34 cellular contexts compared by ENCODE assay signal in the genomic region with DNA sequence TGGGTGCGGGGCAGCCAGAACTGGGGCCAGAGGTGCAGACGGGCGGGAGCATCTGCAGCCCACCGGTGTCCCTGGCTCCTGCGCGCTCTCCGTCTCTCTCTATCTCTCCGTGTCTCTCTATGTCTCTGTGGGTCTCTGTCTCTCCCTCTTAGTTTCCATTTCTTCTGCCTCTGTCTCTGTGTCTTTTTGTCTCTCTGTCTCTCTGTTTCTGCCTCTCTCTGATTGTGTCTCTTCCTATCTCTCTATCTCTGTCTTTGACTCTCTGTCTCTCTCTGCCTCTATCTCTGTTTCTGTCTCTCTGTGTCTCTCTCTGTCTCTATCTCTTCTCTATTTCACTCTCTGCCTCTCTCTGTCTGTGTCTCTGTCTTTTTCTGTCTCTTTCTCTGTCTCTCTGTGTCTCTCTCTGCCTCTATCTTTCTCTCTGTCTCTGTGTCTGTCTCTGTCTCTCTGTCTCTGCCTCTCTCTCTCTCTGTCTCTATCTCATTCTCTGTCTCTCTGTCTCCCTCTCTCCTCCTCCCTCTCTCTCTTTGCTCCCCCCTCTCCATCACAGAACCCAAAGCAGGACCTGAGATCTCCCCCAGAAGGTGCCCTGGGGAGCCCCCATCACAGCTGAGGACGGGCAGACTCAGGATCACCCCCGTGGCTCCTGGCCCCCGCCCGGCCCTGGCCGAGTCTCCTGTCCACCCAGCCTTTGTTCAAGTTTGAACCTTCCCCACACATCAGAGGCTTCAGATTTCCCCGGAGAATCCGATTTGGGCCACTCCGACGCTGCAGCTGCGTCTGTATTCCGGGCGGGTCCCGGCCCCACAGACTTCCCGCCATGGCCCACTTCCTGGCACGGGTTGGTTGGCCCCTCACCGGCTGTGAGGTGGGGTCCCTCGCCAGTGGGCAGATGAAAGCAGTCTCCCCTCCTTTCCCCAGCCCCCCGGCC. TPM values are rescaled to one million over a fixed set of nuclear protein-coding genes. Genes with fewer than 3 reads are reported as not detected.
DNase-seq lines count a peak whose midpoint lies in the region; ATAC-seq and TF ChIP-seq lines count a peak whose summit lies in the region.
"Had no signal": no experiment of that assay in that cellular context is flagged by ENCODE, and none has a peak within 500 bp of the region (broad histone marks: within the 10 kb centered on the region; RNA-seq: fewer than 3 reads in every experiment).

No MANE protein-coding gene starts in this region.

- no peak for TF ChIP-seq RAD21 in SK-N-SH (IDR thresholded peaks at IDR 0.05; ENCODE audit: low read length)

- H3K27ac ChIP-seq in SK-N-SH (ENCODE audit: low read depth in 2 of 2, low read length in 1 of 2) (no peak overlapping the region), uterus (no peak overlapping the region), thyroid gland (no peak overlapping the region)
- no peak overlapping the region for H3K27ac ChIP-seq in effector memory CD4-positive, alpha-beta T cell (ENCODE audit: insufficient read depth, low read length, poor library complexity, severe bottlenecking)
- H3K27ac ChIP-seq: ascending aorta, colonic mucosa, parathyroid adenoma, SJSA1, upper lobe of left lung had no signal

- peaks cover 36% of the 10 kb centered on the region for H3K27me3 Mint-ChIP-seq in activated T-cell treated with anti-CD3 and anti-CD28 coated beads, Interleukin-2, amount 50 U/mL, for 72 hours (ENCODE audit: low read depth)
- H3K27me3 Mint-ChIP-seq in naive B cell = peaks cover 15 to 58% (median 42%) of the 10 kb centered on the region in 3 donors

- no peaks in the 10 kb centered on the region for H3K79me2 ChIP-seq in SK-N-SH (ENCODE audit: insufficient read depth)
- H3K79me2 ChIP-seq: parathyroid adenoma had no signal

- H3K36me3 ChIP-seq in SK-N-SH (replicated peaks in 1 of 2; ENCODE audit: control insufficient read depth in 1 of 2, insufficient read depth in 2 of 2, low read length in 1 of 2) (no peaks in the 10 kb centered on the region), uterus (no peaks in the 10 kb centered on the region), thyroid gland (no peaks in the 10 kb centered on the region)
- no peaks in the 10 kb centered on the region for H3K36me3 ChIP-seq in effector memory CD4-positive, alpha-beta T cell (ENCODE audit: control insufficient read depth, insufficient read depth, low read length)
- H3K36me3 ChIP-seq: ascending aorta, colonic mucosa, SJSA1, upper lobe of left lung had no signal

- peaks cover 10% of the 10 kb centered on the region in 2 donors for H3K9me3 Mint-ChIP-seq in activated T-cell treated with anti-CD3 and anti-CD28 coated beads, Interleukin-2, amount 50 U/mL, for 72 hours
- peaks cover 5 to 15% (median 8%) of the 10 kb centered on the region in 7 donors for H3K9me3 Mint-ChIP-seq in naive B cell

- H3K27me3 ChIP-seq in SK-N-SH (ENCODE audit: insufficient read depth) = peaks cover 48% of the 10 kb centered on the region
- H3K27me3 ChIP-seq in uterus = peaks cover 0 to 11% of the 10 kb centered on the region in 2 donors
- H3K27me3 ChIP-seq in effector memory CD4-positive, alpha-beta T cell (replicated peaks; ENCODE audit: control insufficient read depth, insufficient read depth, low read length, poor library complexity, severe bottlenecking) = peaks cover 25% of the 10 kb centered on the region
- H3K27me3 ChIP-seq in thyroid gland = no peaks in the 10 kb centered on the region

- POLR2A ChIA-PET in SK-N-SH (lab: Yijun Ruan, JAX) = no interaction called here

- TF ChIP-seq POLR2A in uterus (IDR thresholded peaks at IDR 0.05) (no peak), thyroid gland (IDR thresholded peaks at IDR 0.05) (no peak)

- H3K4me3 Mint-ChIP-seq in activated T-cell treated with anti-CD3 and anti-CD28 coated beads, Interleukin-2, amount 50 U/mL, for 72 hours = no peak overlapping the region
- peak overlapping the region in 5 of 8 donors; percentile 0 to 78 (median 60) for H3K4me3 Mint-ChIP-seq in naive B cell
- H3K4me3 Mint-ChIP-seq: activated naive CD8-positive, alpha-beta T cell treated with anti-CD3 and anti-CD28 coated beads for 36 hours; effector memory CD8-positive, alpha-beta T cell; stimulated activated naive B cell treated with anti-CD40 and anti-IgM and Interleukin-4, amounts not matched to agents 10 μg/mL and 1 μg/mL and 100 μg/mL, for 72 hours had no signal

- no peak for DNase-seq in activated T-cell treated with anti-CD3 and anti-CD28 coated beads, Interleukin-2, amount 50 U/mL, for 72 hours
- no peak for DNase-seq in activated T-cell treated with anti-CD3 and anti-CD28 coated beads, Interleukin-2, amount 50 U/mL, for 48 hours
- DNase-seq in D341Med (ENCODE audit: low spot score) (peak; percentile 47), SK-N-SH (peak; percentile 32), naive B cell (no peak), uterus (no peak), thyroid gland (no peak)
- no peak for DNase-seq in effector memory CD4-positive, alpha-beta T cell
- DNase-seq: activated CD4-positive, alpha-beta T cell treated with anti-CD3 and anti-CD28 coated beads, Interleukin-2, amount 50 U/mL, for 1 hour; activated CD4-positive, CD25-positive, alpha-beta regulatory T cell; activated naive CD8-positive, alpha-beta T cell treated with anti-CD3 and anti-CD28 coated beads for 36 hours; CD4-positive, alpha-beta memory T cell; colonic mucosa; DMS 273 treated with DMSO at 0.1 percent for 48 hours; effector memory CD8-positive, alpha-beta T cell; EL; erythroblast; immature natural killer cell; NCI-H1105; NCI-H187; NCI-H446 treated with DMSO at 0.1 percent for 48 hours; RPMI8226; small intestine; stimulated activated naive B cell treated with anti-CD40 and anti-IgM and Interleukin-4, amounts not matched to agents 10 μg/mL and 1 μg/mL and 100 μg/mL, for 72 hours; substantia nigra had no signal

- H3F3A ChIP-seq in SK-N-SH (replicated peaks; ENCODE audit: insufficient read depth) = no peaks in the 10 kb centered on the region

- H3K9me3 ChIP-seq in SK-N-SH (no peaks in the 10 kb centered on the region), uterus (no peaks in the 10 kb centered on the region), thyroid gland (no peaks in the 10 kb centered on the region)
- H3K9me3 ChIP-seq in effector memory CD4-positive, alpha-beta T cell (ENCODE audit: control insufficient read depth, low read length) = no peaks in the 10 kb centered on the region
- H3K9me3 ChIP-seq: ascending aorta, colonic mucosa, SJSA1 had no signal

- H4K20me1 ChIP-seq in SK-N-SH (ENCODE audit: insufficient read depth) = no peaks in the 10 kb centered on the region

- TF ChIP-seq CTCF in SK-N-SH (IDR thresholded peaks at IDR 0.05) (no peak), uterus (IDR thresholded peaks at IDR 0.05) (no peak), thyroid gland (IDR thresholded peaks at IDR 0.05) (no peak)

- H3K4me1 ChIP-seq in SK-N-SH (ENCODE audit: control insufficient read depth in 1 of 2, insufficient read depth in 2 of 2, low read depth in 1 of 2, low read length in 1 of 2) (no peaks in the 10 kb centered on the region), uterus (no peaks in the 10 kb centered on the region), thyroid gland (no peaks in the 10 kb centered on the region)
- peaks cover 5% of the 10 kb centered on the region for H3K4me1 ChIP-seq in effector memory CD4-positive, alpha-beta T cell (ENCODE audit: control insufficient read depth, insufficient read depth, low read length, poor library complexity, severe bottlenecking)
- H3K4me1 ChIP-seq: ascending aorta, colonic mucosa, parathyroid adenoma, SJSA1, upper lobe of left lung had no signal

- peak overlapping the region; percentile 1 for H3K27ac Mint-ChIP-seq in activated T-cell treated with anti-CD3 and anti-CD28 coated beads, Interleukin-2, amount 50 U/mL, for 72 hours
- peak overlapping the region in 2 of 6 donors; percentile 33 to 75 for H3K27ac Mint-ChIP-seq in naive B cell
- H3K27ac Mint-ChIP-seq: activated naive CD8-positive, alpha-beta T cell treated with anti-CD3 and anti-CD28 coated beads for 36 hours; activated T-helper 2 cell treated with anti-CD3 and anti-CD28 coated beads, Interferon-gamma antibody, Interleukin-2, Interleukin-4, amounts not matched to agents 10 μg/mL and 5 μg/mL and 100 μg/mL, durations not matched to agents 14 hours and 24 hours and 36 hours; effector memory CD8-positive, alpha-beta T cell; immature natural killer cell; stimulated activated naive B cell treated with anti-CD40 and anti-IgM and Interleukin-4, amounts not matched to agents 10 μg/mL and 1 μg/mL and 100 μg/mL, for 72 hours had no signal

- H3K4me1 Mint-ChIP-seq in activated T-cell treated with anti-CD3 and anti-CD28 coated beads, Interleukin-2, amount 50 U/mL, for 72 hours (ENCODE audit: low read depth) = peaks cover 10% of the 10 kb centered on the region
- peaks cover 6 to 12% (median 10%) of the 10 kb centered on the region in 3 donors for H3K4me1 Mint-ChIP-seq in naive B cell

- no peak overlapping the region for H3K4me3 ChIP-seq in SK-N-SH (ENCODE audit: low read depth in 2 of 2, low read length in 1 of 2)
- H3K4me3 ChIP-seq in uterus = no peak overlapping the region
- no peak overlapping the region for H3K4me3 ChIP-seq in effector memory CD4-positive, alpha-beta T cell (ENCODE audit: insufficient read depth, low read depth, low read length, poor library complexity, severe bottlenecking)
- H3K4me3 ChIP-seq in thyroid gland (replicated peaks in 1 of 3) = no peak overlapping the region
- H3K4me3 ChIP-seq: ascending aorta, colonic mucosa, SJSA1, upper lobe of left lung had no signal

- H3K9ac ChIP-seq in SK-N-SH = no peak overlapping the region
- H3K9ac ChIP-seq: parathyroid adenoma had no signal

- CTCF ChIA-PET in SK-N-SH (lab: Yijun Ruan, JAX) = interaction anchor here (1.4 kb wide), 1 partner anchor 87 kb away, joined by 3 read pairs; no protein-coding TSS in a partner anchor

- no peaks in the 10 kb centered on the region for H3K9me2 ChIP-seq in SK-N-SH

- intact Hi-C loops in uterus (cut with DNase I; ENCODE audit: low total_unique reads) (no loop called here), thyroid gland (cut with DNase I) (no loop called here)

- H3K4me2 ChIP-seq in SK-N-SH = no peak overlapping the region

- no peak for ATAC-seq in activated T-cell treated with anti-CD3 and anti-CD28 coated beads, Interleukin-2, amount 50 U/mL, for 72 hours (replicated peaks in 1 of 2)
- peak in 1 of 2 donors; percentile 27 for ATAC-seq in naive B cell (ENCODE audit: low read depth in 2 of 2)
- ATAC-seq: effector memory CD8-positive, alpha-beta T cell; stimulated activated naive B cell treated with anti-CD40 and anti-IgM and Interleukin-4, amounts not matched to agents 10 μg/mL and 1 μg/mL and 100 μg/mL, for 72 hours had no signal

- 15% methylated on average over 22 of the region's 26 CpGs for whole genome bisulfite sequencing in SK-N-SH (ENCODE audit: low lambda C conversion rate)
- WGBS in thyroid gland, 2 donors = 42 to 53% methylated on average over 16 to 26 of the region's 26 CpGs

- TF ChIP-seq EP300 in SK-N-SH (IDR thresholded peaks at IDR 0.05; ENCODE audit: borderline replicate concordance in 1 of 2, low read depth in 1 of 2, low read length in 1 of 2) = no peak

- H2AFZ ChIP-seq in SK-N-SH (ENCODE audit: low read depth) = no peak overlapping the region
- H2AFZ ChIP-seq: parathyroid adenoma had no signal

- peaks cover 6 to 7% of the 10 kb centered on the region in 2 donors for H3K36me3 Mint-ChIP-seq in activated T-cell treated with anti-CD3 and anti-CD28 coated beads, Interleukin-2, amount 50 U/mL, for 72 hours (ENCODE audit: insufficient read depth in 2 of 2)
- H3K36me3 Mint-ChIP-seq in naive B cell = peaks cover 5 to 20% of the 10 kb centered on the region in 2 donors
- H3K36me3 Mint-ChIP-seq: CD4-positive, alpha-beta memory T cell had no signal

RNA-seq across cellular contexts. Expression of a gene that starts 48.6 kb away (rescaled TPM):
- 100 to 1,000 TPM; 112 to 126 TPM for total RNA-seq in activated T-cell treated with anti-CD3 and anti-CD28 coated beads, Interleukin-2, amount 50 U/mL, for 72 hours
- 81.3 and 104 TPM in 2 replicates for polyA plus RNA-seq in SK-N-SH (2012; rRNA removed)
- 49.6 and 82.9 TPM in 2 replicates for polyA plus RNA-seq in SK-N-SH (2012; cell fraction: cytosol; rRNA removed)
- polyA plus RNA-seq in SK-N-SH (2012; cell fraction: nucleus; rRNA removed) = 173 and 175 TPM in 2 replicates
- 10 to 100 TPM; 17.5 to 45.6 (median 24.8) TPM for polyA plus RNA-seq in naive B cell (ENCODE audit: low read depth in 6 of 6)
- 100 to 1,000 TPM in 1 of 4 donors, 10 to 100 TPM in 3; 15.6 to 132 (median 65.7) TPM for total RNA-seq in uterus
- total RNA-seq in thyroid gland = 10 to 100 TPM; 28.6 to 70.6 (median 43.8) TPM

RNA-seq across cellular contexts. Expression of a gene that starts 52.3 kb away (rescaled TPM):
- total RNA-seq in activated T-cell treated with anti-CD3 and anti-CD28 coated beads, Interleukin-2, amount 50 U/mL, for 72 hours = not detected
- polyA plus RNA-seq in SK-N-SH (2012; rRNA removed) (not detected in 2 replicates), naive B cell (ENCODE audit: low read depth in 6 of 6) (not detected)
- polyA plus RNA-seq in SK-N-SH (2012; cell fraction: cytosol; rRNA removed) = not detected in 2 replicates
- not detected in 2 replicates for polyA plus RNA-seq in SK-N-SH (2012; cell fraction: nucleus; rRNA removed)
- total RNA-seq in uterus (not detected), thyroid gland (not detected)
- total RNA-seq: activated naive CD8-positive, alpha-beta T cell treated with anti-CD3 and anti-CD28 coated beads for 36 hours; activated T-helper 2 cell treated with anti-CD3 and anti-CD28 coated beads, Interferon-gamma antibody, Interleukin-2, Interleukin-4, amounts not matched to agents 10 μg/mL and 5 μg/mL and 100 μg/mL, durations not matched to agents 14 hours and 24 hours and 36 hours; ascending aorta; cardiac septum; CD4-positive, alpha-beta memory T cell; glomerular endothelial cell; M059J; SJSA1; T-helper 1 cell treated with Interleukin-12 subunit alpha and Interleukin-12 subunit beta and Interleukin-4 antibody, amounts not matched to agents 30 ng/mL and 1 ng/mL, for 36 hours; upper lobe of left lung had no signal
- polyA plus RNA-seq: CD4-positive, alpha-beta memory T cell; immature natural killer cell had no signal

Comparison
In these comparisons a context has a peak if more than half of its experiments do, and no peak if none do; other contexts are left out.
1. DNase-seq: peak in D341Med (single experiment) and SK-N-SH (single experiment); none in activated T-cell treated with anti-CD3 and anti-CD28 coated beads, Interleukin-2, amount 50 U/mL, for 72 hours (0 of 2), activated T-cell treated with anti-CD3 and anti-CD28 coated beads, Interleukin-2, amount 50 U/mL, for 48 hours (0 of 2), naive B cell (single experiment), uterus (0 of 2), effector memory CD4-positive, alpha-beta T cell (0 of 3) and thyroid gland (0 of 2).
2. H3K4me3 Mint-ChIP-seq: peak in naive B cell (5 of 8); none in activated T-cell treated with anti-CD3 and anti-CD28 coated beads, Interleukin-2, amount 50 U/mL, for 72 hours (0 of 2).